In genomic region chr19:31350033-31350692, GRCh38 we compare ENCODE assay signal across 8 cellular contexts. TPM values are rescaled to one million over a fixed set of nuclear protein-coding genes. Genes with fewer than 3 reads are reported as not detected.
DNase-seq lines count a peak whose midpoint lies in the region; ATAC-seq and TF ChIP-seq lines count a peak whose summit lies in the region.

No MANE protein-coding gene starts in this region.

- TF ChIP-seq CTCF in GM20000 (IDR thresholded peaks at IDR 0.05; ENCODE audit: extremely low read depth, missing control alignments) = no peak
- no peak for TF ChIP-seq CTCF in left ventricle myocardium inferior (IDR thresholded peaks at IDR 0.05; ENCODE audit: borderline replicate concordance)
- no peak for TF ChIP-seq CTCF in GM13976 (IDR thresholded peaks at IDR 0.05; ENCODE audit: borderline replicate concordance, control extremely low read depth, extremely low read depth, insufficient read depth, missing control alignments)

- intact Hi-C loops in left ventricle myocardium inferior (cut with micrococcal nuclease) = no loop called here
- intact Hi-C loops in sciatic nerve (cut with DNase I) = no loop called here

- H3K4me3 ChIP-seq in left ventricle myocardium inferior = peak overlapping the region; percentile 96

- in situ Hi-C loops in GM13976 (cut with MboI; ENCODE audit: low sequenced_read_pairs, unreplicated experiment) = no loop called here

- H3K27me3 ChIP-seq in left ventricle myocardium inferior (ENCODE audit: low read depth) = peaks cover 54% of the 10 kb centered on the region

- H3K36me3 ChIP-seq in left ventricle myocardium inferior = no peaks in the 10 kb centered on the region

- ATAC-seq in sciatic nerve (peak; percentile 16), HG02763 (IDR thresholded peaks at IDR 0.05; ENCODE audit: unreplicated experiment) (no peak)

- peak overlapping the region; percentile 96 for H3K27ac ChIP-seq in left ventricle myocardium inferior (replicated peaks)

- peaks cover 51% of the 10 kb centered on the region for H3K4me1 ChIP-seq in left ventricle myocardium inferior

- no peaks in the 10 kb centered on the region for H3K9me3 ChIP-seq in left ventricle myocardium inferior (replicated peaks)

- peak; percentile 28 for DNase-seq in GM20000 (ENCODE audit: low spot score)
- DNase-seq in UCSD-AML1 (lab: John Stamatoyannopoulos, UW; ENCODE audit: unreplicated experiment) = peak; percentile 60
- peak; percentile 53 for DNase-seq in left ventricle myocardium inferior
- peak; percentile 74 for DNase-seq in sciatic nerve (ENCODE audit: low spot score)
- DNase-seq in midbrain (lab: John Stamatoyannopoulos, UW) = no peak
- DNase-seq in GM13976 (ENCODE audit: low spot score) = no peak
- no peak for DNase-seq in NCI-H2227 (lab: John Stamatoyannopoulos, UW; ENCODE audit: unreplicated experiment)

RNA-seq across cellular contexts. Expression of gene TSHZ3, which starts 0.9 kb away (rescaled TPM):
- total RNA-seq in left ventricle myocardium inferior = 2.9 TPM
- 32.8 TPM for total RNA-seq in sciatic nerve

Comparison
In these comparisons a context has a peak if more than half of its experiments do, and no peak if none do; other contexts are left out.
1. DNase-seq: peak in GM20000 (single experiment), UCSD-AML1 (single experiment), left ventricle myocardium inferior (single experiment) and sciatic nerve (single experiment); none in midbrain (single experiment), GM13976 (single experiment) and NCI-H2227 (single experiment).